1 cellular context compared by ENCODE assay signal in genomic region chr3:131026321-131027151, GRCh38.
TF ChIP-seq lines count a peak whose summit lies in the region.

A gene with protein sequence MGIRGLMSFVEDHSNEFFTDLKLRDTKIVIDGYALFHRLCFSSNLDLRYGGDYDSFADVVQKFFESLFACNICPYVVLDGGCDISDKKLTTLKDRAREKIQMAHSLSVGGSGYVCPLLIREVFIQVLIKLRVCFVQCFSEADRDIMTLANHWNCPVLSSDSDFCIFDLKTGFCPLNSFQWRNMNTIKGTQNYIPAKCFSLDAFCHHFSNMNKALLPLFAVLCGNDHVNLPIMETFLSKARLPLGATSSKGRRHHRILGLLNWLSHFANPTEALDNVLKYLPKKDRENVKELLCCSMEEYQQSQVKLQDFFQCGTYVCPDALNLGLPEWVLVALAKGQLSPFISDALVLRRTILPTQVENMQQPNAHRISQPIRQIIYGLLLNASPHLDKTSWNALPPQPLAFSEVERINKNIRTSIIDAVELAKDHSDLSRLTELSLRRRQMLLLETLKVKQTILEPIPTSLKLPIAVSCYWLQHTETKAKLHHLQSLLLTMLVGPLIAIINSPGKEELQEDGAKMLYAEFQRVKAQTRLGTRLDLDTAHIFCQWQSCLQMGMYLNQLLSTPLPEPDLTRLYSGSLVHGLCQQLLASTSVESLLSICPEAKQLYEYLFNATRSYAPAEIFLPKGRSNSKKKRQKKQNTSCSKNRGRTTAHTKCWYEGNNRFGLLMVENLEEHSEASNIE (minus strand): TSS chr3:131026825. CDS start chr3:131025306, 1,519 bp downstream.
A gene with protein sequence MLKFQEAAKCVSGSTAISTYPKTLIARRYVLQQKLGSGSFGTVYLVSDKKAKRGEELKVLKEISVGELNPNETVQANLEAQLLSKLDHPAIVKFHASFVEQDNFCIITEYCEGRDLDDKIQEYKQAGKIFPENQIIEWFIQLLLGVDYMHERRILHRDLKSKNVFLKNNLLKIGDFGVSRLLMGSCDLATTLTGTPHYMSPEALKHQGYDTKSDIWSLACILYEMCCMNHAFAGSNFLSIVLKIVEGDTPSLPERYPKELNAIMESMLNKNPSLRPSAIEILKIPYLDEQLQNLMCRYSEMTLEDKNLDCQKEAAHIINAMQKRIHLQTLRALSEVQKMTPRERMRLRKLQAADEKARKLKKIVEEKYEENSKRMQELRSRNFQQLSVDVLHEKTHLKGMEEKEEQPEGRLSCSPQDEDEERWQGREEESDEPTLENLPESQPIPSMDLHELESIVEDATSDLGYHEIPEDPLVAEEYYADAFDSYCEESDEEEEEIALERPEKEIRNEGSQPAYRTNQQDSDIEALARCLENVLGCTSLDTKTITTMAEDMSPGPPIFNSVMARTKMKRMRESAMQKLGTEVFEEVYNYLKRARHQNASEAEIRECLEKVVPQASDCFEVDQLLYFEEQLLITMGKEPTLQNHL (plus strand): TSS chr3:131026877. CDS start chr3:131029709, 2,832 bp downstream.

TF ChIP-seq in GM23338, 12 proteins besides CTCF, POLR2A, EP300 and RAD21 (continued from another document):
- no peak for TF ChIP-seq NANOG (IDR thresholded peaks at IDR 0.05; ENCODE audit: borderline replicate concordance)
- TF ChIP-seq, protein P1, sequence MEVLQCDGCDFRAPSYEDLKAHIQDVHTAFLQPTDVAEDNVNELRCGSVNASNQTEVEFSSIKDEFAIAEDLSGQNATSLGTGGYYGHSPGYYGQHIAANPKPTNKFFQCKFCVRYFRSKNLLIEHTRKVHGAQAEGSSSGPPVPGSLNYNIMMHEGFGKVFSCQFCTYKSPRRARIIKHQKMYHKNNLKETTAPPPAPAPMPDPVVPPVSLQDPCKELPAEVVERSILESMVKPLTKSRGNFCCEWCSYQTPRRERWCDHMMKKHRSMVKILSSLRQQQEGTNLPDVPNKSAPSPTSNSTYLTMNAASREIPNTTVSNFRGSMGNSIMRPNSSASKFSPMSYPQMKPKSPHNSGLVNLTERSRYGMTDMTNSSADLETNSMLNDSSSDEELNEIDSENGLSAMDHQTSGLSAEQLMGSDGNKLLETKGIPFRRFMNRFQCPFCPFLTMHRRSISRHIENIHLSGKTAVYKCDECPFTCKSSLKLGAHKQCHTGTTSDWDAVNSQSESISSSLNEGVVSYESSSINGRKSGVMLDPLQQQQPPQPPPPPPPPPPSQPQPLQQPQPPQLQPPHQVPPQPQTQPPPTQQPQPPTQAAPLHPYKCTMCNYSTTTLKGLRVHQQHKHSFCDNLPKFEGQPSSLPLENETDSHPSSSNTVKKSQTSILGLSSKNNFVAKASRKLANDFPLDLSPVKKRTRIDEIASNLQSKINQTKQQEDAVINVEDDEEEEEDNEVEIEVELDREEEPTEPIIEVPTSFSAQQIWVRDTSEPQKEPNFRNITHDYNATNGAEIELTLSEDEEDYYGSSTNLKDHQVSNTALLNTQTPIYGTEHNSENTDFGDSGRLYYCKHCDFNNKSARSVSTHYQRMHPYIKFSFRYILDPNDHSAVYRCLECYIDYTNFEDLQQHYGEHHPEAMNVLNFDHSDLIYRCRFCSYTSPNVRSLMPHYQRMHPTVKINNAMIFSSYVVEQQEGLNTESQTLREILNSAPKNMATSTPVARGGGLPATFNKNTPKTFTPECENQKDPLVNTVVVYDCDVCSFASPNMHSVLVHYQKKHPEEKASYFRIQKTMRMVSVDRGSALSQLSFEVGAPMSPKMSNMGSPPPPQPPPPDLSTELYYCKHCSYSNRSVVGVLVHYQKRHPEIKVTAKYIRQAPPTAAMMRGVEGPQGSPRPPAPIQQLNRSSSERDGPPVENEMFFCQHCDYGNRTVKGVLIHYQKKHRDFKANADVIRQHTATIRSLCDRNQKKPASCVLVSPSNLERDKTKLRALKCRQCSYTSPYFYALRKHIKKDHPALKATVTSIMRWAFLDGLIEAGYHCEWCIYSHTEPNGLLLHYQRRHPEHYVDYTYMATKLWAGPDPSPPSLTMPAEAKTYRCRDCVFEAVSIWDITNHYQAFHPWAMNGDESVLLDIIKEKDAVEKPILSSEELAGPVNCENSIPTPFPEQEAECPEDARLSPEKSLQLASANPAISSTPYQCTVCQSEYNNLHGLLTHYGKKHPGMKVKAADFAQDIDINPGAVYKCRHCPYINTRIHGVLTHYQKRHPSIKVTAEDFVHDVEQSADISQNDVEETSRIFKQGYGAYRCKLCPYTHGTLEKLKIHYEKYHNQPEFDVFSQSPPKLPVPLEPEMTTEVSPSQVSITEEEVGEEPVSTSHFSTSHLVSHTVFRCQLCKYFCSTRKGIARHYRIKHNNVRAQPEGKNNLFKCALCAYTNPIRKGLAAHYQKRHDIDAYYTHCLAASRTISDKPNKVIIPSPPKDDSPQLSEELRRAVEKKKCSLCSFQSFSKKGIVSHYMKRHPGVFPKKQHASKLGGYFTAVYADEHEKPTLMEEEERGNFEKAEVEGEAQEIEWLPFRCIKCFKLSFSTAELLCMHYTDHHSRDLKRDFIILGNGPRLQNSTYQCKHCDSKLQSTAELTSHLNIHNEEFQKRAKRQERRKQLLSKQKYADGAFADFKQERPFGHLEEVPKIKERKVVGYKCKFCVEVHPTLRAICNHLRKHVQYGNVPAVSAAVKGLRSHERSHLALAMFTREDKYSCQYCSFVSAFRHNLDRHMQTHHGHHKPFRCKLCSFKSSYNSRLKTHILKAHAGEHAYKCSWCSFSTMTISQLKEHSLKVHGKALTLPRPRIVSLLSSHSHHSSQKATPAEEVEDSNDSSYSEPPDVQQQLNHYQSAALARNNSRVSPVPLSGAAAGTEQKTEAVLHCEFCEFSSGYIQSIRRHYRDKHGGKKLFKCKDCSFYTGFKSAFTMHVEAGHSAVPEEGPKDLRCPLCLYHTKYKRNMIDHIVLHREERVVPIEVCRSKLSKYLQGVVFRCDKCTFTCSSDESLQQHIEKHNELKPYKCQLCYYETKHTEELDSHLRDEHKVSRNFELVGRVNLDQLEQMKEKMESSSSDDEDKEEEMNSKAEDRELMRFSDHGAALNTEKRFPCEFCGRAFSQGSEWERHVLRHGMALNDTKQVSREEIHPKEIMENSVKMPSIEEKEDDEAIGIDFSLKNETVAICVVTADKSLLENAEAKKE (CRISPR knock-in tag; IDR thresholded peaks at IDR 0.05) = no peak
- TF ChIP-seq EZH2phosphoT487 (IDR thresholded peaks at IDR 0.05; ENCODE audit: unreplicated experiment) = no peak
- TF ChIP-seq EZH2 (IDR thresholded peaks at IDR 0.05; ENCODE audit: low read depth, unreplicated experiment) = no peak
- TF ChIP-seq CREB1 (CRISPR knock-in tag; IDR thresholded peaks at IDR 0.05; ENCODE audit: low read depth) = peak; percentile 38; the same call in 1 of the 2 replicates
- no peak for TF ChIP-seq ZNF331 (CRISPR knock-in tag; IDR thresholded peaks at IDR 0.05; ENCODE audit: low read depth)
